Comparison of ENCODE assay signal across 8 cellular contexts in the genomic region with DNA sequence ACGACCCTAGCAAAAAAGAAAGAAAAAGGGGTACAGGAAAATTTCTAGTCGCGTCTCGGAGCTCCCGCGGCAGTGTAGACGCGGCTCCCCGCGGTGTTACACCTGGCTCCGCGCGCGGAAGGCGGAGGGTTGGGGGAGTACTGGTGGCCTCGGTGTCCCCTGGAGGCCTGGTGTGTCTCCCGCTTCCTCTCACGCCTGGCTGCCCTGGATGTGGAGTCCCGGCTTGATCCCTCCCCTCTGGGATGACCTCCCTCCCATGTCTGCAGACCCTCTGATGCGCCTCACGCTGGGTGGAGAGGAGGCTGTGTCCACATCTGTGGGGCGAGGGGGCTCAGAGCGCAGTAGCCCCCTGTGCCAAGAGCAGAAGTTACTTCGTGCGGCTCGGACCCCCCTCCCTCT. TPM values are rescaled to one million over a fixed set of nuclear protein-coding genes. Genes with fewer than 3 reads are reported as not detected.
A peak's percentile ranks its signal among the peaks of the same experiment; 100 is the strongest.
DNase-seq lines count a peak whose midpoint lies in the region; ATAC-seq and TF ChIP-seq lines count a peak whose summit lies in the region.

No MANE protein-coding gene starts in this region.

- H4K20me1 ChIP-seq in MM.1S (ENCODE audit: insufficient read depth, low read length) = no peaks in the 10 kb centered on the region

- no peaks in the 10 kb centered on the region for H3K4me1 ChIP-seq in MM.1S (ENCODE audit: low read length)

- H3K79me2 ChIP-seq in MM.1S (ENCODE audit: low read length) = no peaks in the 10 kb centered on the region

- no peaks in the 10 kb centered on the region for H3K9me2 ChIP-seq in MM.1S (replicated peaks; ENCODE audit: insufficient read depth, low read length)

- peaks cover 7% of the 10 kb centered on the region for H3K36me3 Mint-ChIP-seq in CD4-positive, alpha-beta T cell (ENCODE audit: low read depth)
- no peaks in the 10 kb centered on the region for H3K36me3 Mint-ChIP-seq in naive B cell

- peak overlapping the region; percentile 79 for H3K27ac Mint-ChIP-seq in CD4-positive, alpha-beta T cell
- peak overlapping the region in 4 of 6 donors; percentile 38 to 94 (median 56) for H3K27ac Mint-ChIP-seq in naive B cell

- peaks cover 24% of the 10 kb centered on the region for H3K4me1 Mint-ChIP-seq in CD4-positive, alpha-beta T cell (ENCODE audit: low read depth)
- H3K4me1 Mint-ChIP-seq in naive B cell = peaks cover 12 to 20% (median 12%) of the 10 kb centered on the region in 3 donors

- intact Hi-C loops in CD4-positive, alpha-beta T cell (cut with DNase I, micrococcal nuclease) = loop anchor here (5.0 to 10.0 kb wide), 6 partner anchors 229 to 1029 kb away; partner anchors contain the start of genes ACVR2A (in 1 of the 2), EPC2 (in 1 of the 2), MBD5 (in 1 of the 2) and MMADHC (in 1 of the 2)

- H3K9me3 Mint-ChIP-seq in CD4-positive, alpha-beta T cell = no peaks in the 10 kb centered on the region
- H3K9me3 Mint-ChIP-seq in naive B cell = peaks cover 0 to 14% (median 4%) of the 10 kb centered on the region in 7 donors

- peaks cover 49% of the 10 kb centered on the region for H3K27me3 Mint-ChIP-seq in CD4-positive, alpha-beta T cell
- H3K27me3 Mint-ChIP-seq in naive B cell = peaks cover 37 to 58% (median 54%) of the 10 kb centered on the region in 3 donors

- peak in 2 of 10 experiments; percentile 15 to 35 for DNase-seq in CD4-positive, alpha-beta T cell
- DNase-seq in MM.1S = no peak
- DNase-seq in naive B cell = no peak
- no peak for DNase-seq in NCI-H2029 (lab: John Stamatoyannopoulos, UW)

- no peaks in the 10 kb centered on the region for H3F3A ChIP-seq in MM.1S (ENCODE audit: insufficient read depth, low read length)

- no peaks in the 10 kb centered on the region for H3K36me3 ChIP-seq in MM.1S (replicated peaks; ENCODE audit: insufficient read depth, low read length)

- no peak overlapping the region for H3K27ac ChIP-seq in CD4-positive, alpha-beta T cell (ENCODE audit: low read depth, low read length)
- H3K27ac ChIP-seq in MM.1S (ENCODE audit: low read length) (no peak overlapping the region), angular gyrus (ENCODE audit: low read depth, low read length) (peak overlapping the region; percentile 89)

- no peak overlapping the region for H2AFZ ChIP-seq in MM.1S (ENCODE audit: low read length)

- H3K27me3 ChIP-seq in CD4-positive, alpha-beta T cell (ENCODE audit: control insufficient read depth, insufficient read depth, low read length) = peaks cover 6% of the 10 kb centered on the region
- no peaks in the 10 kb centered on the region for H3K27me3 ChIP-seq in MM.1S (replicated peaks; ENCODE audit: insufficient read depth, low read length)

- H3K9me3 ChIP-seq in CD4-positive, alpha-beta T cell (ENCODE audit: control insufficient read depth, low read length) = no peaks in the 10 kb centered on the region
- H3K9me3 ChIP-seq in MM.1S (replicated peaks; ENCODE audit: insufficient read depth, low read length) = no peaks in the 10 kb centered on the region

- TF ChIP-seq CTCF in CD4-positive, alpha-beta T cell (IDR thresholded peaks at IDR 0.05) = no peak
- TF ChIP-seq CTCF in MM.1S (IDR thresholded peaks at IDR 0.05; ENCODE audit: low read length) = no peak

- CTCF ChIA-PET in CD4-positive, alpha-beta T cell (lab: Charles Lee) = no interaction called here

- ATAC-seq in CD4-positive, alpha-beta T cell (ENCODE audit: poor library complexity) = peak; percentile 15
- ATAC-seq in naive B cell (ENCODE audit: low read depth in 2 of 2) (no peak), GM21825 (IDR thresholded peaks at IDR 0.05; ENCODE audit: unreplicated experiment) (no peak), HG03139 (IDR thresholded peaks at IDR 0.05; ENCODE audit: unreplicated experiment) (no peak), HG02840 (IDR thresholded peaks at IDR 0.05; ENCODE audit: low FRiP score, unreplicated experiment) (no peak)

- 0 out of 2 replicates have a peak overlapping the region, but pooled peaks have one; percentile 19 for H3K4me2 ChIP-seq in MM.1S (ENCODE audit: low read depth, low read length)

- peak overlapping the region; percentile 92 for H3K4me3 Mint-ChIP-seq in CD4-positive, alpha-beta T cell
- peak overlapping the region; percentile 79 to 92 (median 84) for H3K4me3 Mint-ChIP-seq in naive B cell

- POLR2A ChIA-PET in CD4-positive, alpha-beta T cell (lab: Charles Lee) = interaction anchor here (0.8 to 2.7 kb wide), 3 partner anchors 21 to 855 kb away, joined by 3 to 8 read pairs (median 5); partner anchors contain the start of genes MBD5 and ORC4

- H3K9ac ChIP-seq in MM.1S (ENCODE audit: low read length) = no peak overlapping the region

- no peak overlapping the region for H3K4me3 ChIP-seq in MM.1S (ENCODE audit: low read length)

RNA-seq across cellular contexts. Expression of gene KIF5C, which starts 1.2 kb away (rescaled TPM):
- 1 to 10 TPM; 7.3 to 8.1 TPM for total RNA-seq in CD4-positive, alpha-beta T cell
- polyA plus RNA-seq in naive B cell (ENCODE audit: low read depth in 6 of 6) = under 1 TPM in 5 of 6 donors, not detected in 1; 0.31 to 0.83 (median 0.50) TPM
